18 cellular contexts compared by ENCODE assay signal in the genomic region with DNA sequence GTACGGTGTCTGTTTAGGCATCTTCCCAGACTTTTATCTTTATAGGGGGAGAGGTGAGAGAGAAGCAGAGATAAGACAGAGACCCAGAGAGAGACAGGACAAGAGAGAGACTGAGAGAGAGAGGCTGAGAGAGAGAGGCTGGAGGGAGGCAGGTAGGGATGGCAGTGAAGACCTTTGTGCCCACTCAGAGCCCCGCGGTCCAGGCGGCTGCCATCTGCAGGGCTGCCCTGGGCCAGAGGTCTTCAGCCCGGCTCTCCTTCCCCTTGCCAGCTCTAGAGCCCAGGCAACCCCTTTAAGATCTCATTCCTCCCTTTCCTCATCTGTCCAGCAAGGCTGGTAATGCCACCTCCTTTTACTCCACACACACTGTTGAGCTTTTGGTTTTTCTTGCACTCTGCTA.
"Had no signal": no experiment of that assay in that cellular context is flagged by ENCODE, and none has a peak within 500 bp of the region (broad histone marks: within the 10 kb centered on the region; RNA-seq: fewer than 3 reads in every experiment).

No MANE protein-coding gene starts in this region.

- H3K4me1 ChIP-seq: esophagus muscularis mucosa, foreskin keratinocyte, gastroesophageal sphincter, heart right ventricle, left lung, lower lobe of right lung had no signal

- H3K27me3 ChIP-seq: foreskin keratinocyte, left lung had no signal

- H3K27ac Mint-ChIP-seq: mesothelial cell of epicardium had no signal

- ATAC-seq: foreskin keratinocyte, gastroesophageal sphincter, heart right ventricle, left cardiac atrium, left lung, left ventricle myocardium superior, mucosa of descending colon had no signal

- H3K4me1 Mint-ChIP-seq: mesothelial cell of epicardium had no signal

- H3K9me3 Mint-ChIP-seq: mesothelial cell of epicardium had no signal

- DNase-seq: dermis blood vessel endothelial cell; dorsolateral prefrontal cortex; effector CD4-positive, alpha-beta T cell; effector memory CD4-positive, alpha-beta T cell; foreskin keratinocyte; head of caudate nucleus; heart right ventricle; hippocampal formation; left cardiac atrium; left lung; left ventricle myocardium superior; lower lobe of right lung; mesenchymal stem cell; mucosa of descending colon had no signal

- H3K27ac ChIP-seq: coronary artery, dorsolateral prefrontal cortex, esophagus muscularis mucosa, foreskin keratinocyte, gastroesophageal sphincter, heart right ventricle, left lung, lower lobe of right lung had no signal

- H3K36me3 Mint-ChIP-seq: mesothelial cell of epicardium had no signal

- H3K4me3 ChIP-seq: coronary artery, dorsolateral prefrontal cortex, esophagus muscularis mucosa, gastroesophageal sphincter, heart right ventricle, left lung, lower lobe of right lung, mucosa of descending colon had no signal

- H3K36me3 ChIP-seq: esophagus muscularis mucosa, gastroesophageal sphincter, heart right ventricle, left lung, lower lobe of right lung had no signal

- H3K4me3 Mint-ChIP-seq: mesothelial cell of epicardium had no signal

- H3K9me3 ChIP-seq: esophagus muscularis mucosa, gastroesophageal sphincter, heart right ventricle, left lung, lower lobe of right lung, mucosa of descending colon had no signal
